In genomic region chr2:235826791-235827190, GRCh38 we compare ENCODE assay signal across 15 cellular contexts.
DNase-seq lines count a peak whose midpoint lies in the region; ATAC-seq and TF ChIP-seq lines count a peak whose summit lies in the region.
"Had no signal": no experiment of that assay in that cellular context is flagged by ENCODE, and none has a peak within 500 bp of the region (broad histone marks: within the 10 kb centered on the region; RNA-seq: fewer than 3 reads in every experiment).

No MANE protein-coding gene starts in this region.

- ATAC-seq in PC-3 (no peak), WTC11 (no peak), GM18517 (IDR thresholded peaks at IDR 0.05; ENCODE audit: unreplicated experiment) (no peak)
- ATAC-seq in stimulated activated naive B cell treated with anti-CD40 and anti-IgM and Interleukin-4, amounts not matched to agents 10 μg/mL and 1 μg/mL and 100 μg/mL, for 72 hours (replicated peaks): no peak

- H3F3A ChIP-seq in PC-3 (ENCODE audit: low read length, unreplicated experiment): no peaks in the 10 kb centered on the region

- H3K4me2 ChIP-seq in PC-3 (ENCODE audit: low read length): no peak overlapping the region
- H3K4me2 ChIP-seq: BLaER1, GM23338 had no signal

- DNase-seq in PC-3: no peak
- DNase-seq in WTC11 (ENCODE audit: low spot score): no peak
- no peak for DNase-seq in nephron progenitor cell
- DNase-seq in type B pancreatic cell (ENCODE audit: extremely low spot score, unreplicated experiment): no peak
- no peak for DNase-seq in stimulated activated naive B cell treated with anti-CD40 and anti-IgM and Interleukin-4, amounts not matched to agents 10 μg/mL and 1 μg/mL and 100 μg/mL, for 72 hours
- no peak for DNase-seq in NCI-H526 treated with DMSO at 0.1 percent for 48 hours (lab: John Stamatoyannopoulos, UW)
- DNase-seq: AML-193; CD4-positive, CD25-positive, alpha-beta regulatory T cell; DMS53; GF-D8; H7 had no signal

- no peak overlapping the region for H2AFZ ChIP-seq in PC-3 (ENCODE audit: low read length)
- H2AFZ ChIP-seq: GM23338 had no signal

- H3K9me2 ChIP-seq in PC-3 (replicated peaks; ENCODE audit: low read length): no peaks in the 10 kb centered on the region

- H3K27ac Mint-ChIP-seq in WTC11 (peak overlapping the region; percentile 66; the same call in 1 of the 2 replicates), nephron progenitor cell (peak overlapping the region; percentile 3), type B pancreatic cell (peak overlapping the region; percentile 86)
- no peak overlapping the region for H3K27ac Mint-ChIP-seq in stimulated activated naive B cell treated with anti-CD40 and anti-IgM and Interleukin-4, amounts not matched to agents 10 μg/mL and 1 μg/mL and 100 μg/mL, for 72 hours
- H3K27ac Mint-ChIP-seq: CD4-positive, CD25-positive, alpha-beta regulatory T cell; IgD-negative memory B cell had no signal

- H3K9me3 ChIP-seq in PC-3 (ENCODE audit: low read length): no peaks in the 10 kb centered on the region
- H3K9me3 ChIP-seq: BLaER1 had no signal

- no peak for TF ChIP-seq CTCF in PC-3 (conservative IDR thresholded peaks at IDR 0.05; ENCODE audit: low read depth, low read length)
- TF ChIP-seq CTCF in WTC11 (IDR thresholded peaks at IDR 0.05): no peak
- TF ChIP-seq CTCF in nephron progenitor cell (IDR thresholded peaks at IDR 0.05): no peak
- no peak for TF ChIP-seq CTCF in type B pancreatic cell (conservative IDR thresholded peaks at IDR 0.05)

- CTCF ChIA-PET in PC-3 (lab: Charles Lee) (no interaction called here), WTC11 (lab: Charles Lee) (interaction anchor here (1.0 to 1.2 kb wide), 2 partner anchors 10 to 47 kb away, joined by 3 to 4 read pairs; no protein-coding TSS in a partner anchor)

- H3K4me1 Mint-ChIP-seq in WTC11 (peaks cover 7% of the 10 kb centered on the region), nephron progenitor cell (peaks cover 19% of the 10 kb centered on the region), type B pancreatic cell (ENCODE audit: unreplicated experiment) (peaks cover 8% of the 10 kb centered on the region)
- no peaks in the 10 kb centered on the region for H3K4me1 Mint-ChIP-seq in stimulated activated naive B cell treated with anti-CD40 and anti-IgM and Interleukin-4, amounts not matched to agents 10 μg/mL and 1 μg/mL and 100 μg/mL, for 72 hours
- H3K4me1 Mint-ChIP-seq: CD4-positive, CD25-positive, alpha-beta regulatory T cell; IgD-negative memory B cell had no signal

- POLR2A ChIA-PET in PC-3 (lab: Charles Lee; ENCODE audit: unreplicated experiment) (no interaction called here), WTC11 (lab: Charles Lee) (no interaction called here)

- H3K36me3 Mint-ChIP-seq in WTC11 (peaks cover 12% of the 10 kb centered on the region), nephron progenitor cell (ENCODE audit: low read depth) (peaks cover 34% of the 10 kb centered on the region), type B pancreatic cell (peaks cover 22% of the 10 kb centered on the region)
- H3K36me3 Mint-ChIP-seq in stimulated activated naive B cell treated with anti-CD40 and anti-IgM and Interleukin-4, amounts not matched to agents 10 μg/mL and 1 μg/mL and 100 μg/mL, for 72 hours: peaks cover 0 to 3% of the 10 kb centered on the region in 2 donors
- H3K36me3 Mint-ChIP-seq: CD4-positive, CD25-positive, alpha-beta regulatory T cell; IgD-negative memory B cell had no signal

- H3K79me2 ChIP-seq in PC-3 (ENCODE audit: low read length): no peaks in the 10 kb centered on the region

- H3K9ac ChIP-seq in PC-3 (ENCODE audit: low read length): 0 out of 2 replicates have a peak overlapping the region, but pooled peaks have one; percentile 13
- H3K9ac ChIP-seq: BLaER1 had no signal

- H3K27ac ChIP-seq in PC-3 (ENCODE audit: low read length): peak overlapping the region; percentile 63
- H3K27ac ChIP-seq: BLaER1 had no signal

- intact Hi-C loops in PC-3 (cut with micrococcal nuclease): no loop called here

- no peaks in the 10 kb centered on the region for H3K27me3 Mint-ChIP-seq in WTC11 (ENCODE audit: low read depth)
- H3K27me3 Mint-ChIP-seq in nephron progenitor cell (ENCODE audit: low read depth, poor library complexity): no peaks in the 10 kb centered on the region
- H3K27me3 Mint-ChIP-seq in type B pancreatic cell: no peaks in the 10 kb centered on the region
- H3K27me3 Mint-ChIP-seq in stimulated activated naive B cell treated with anti-CD40 and anti-IgM and Interleukin-4, amounts not matched to agents 10 μg/mL and 1 μg/mL and 100 μg/mL, for 72 hours: no peaks in the 10 kb centered on the region
- H3K27me3 Mint-ChIP-seq: CD4-positive, CD25-positive, alpha-beta regulatory T cell; IgD-negative memory B cell had no signal

- no peaks in the 10 kb centered on the region for H3K27me3 ChIP-seq in PC-3 (ENCODE audit: low read length)
- H3K27me3 ChIP-seq: BLaER1 had no signal

- no peaks in the 10 kb centered on the region for H4K20me1 ChIP-seq in PC-3 (ENCODE audit: low read length)

- BruUV-seq in PC-3 (replicated peaks; lab: Mats Ljungman, UMichigan): no TSS peak

- no peak overlapping the region for H3K4me3 ChIP-seq in PC-3 (ENCODE audit: low read length)
- H3K4me3 ChIP-seq: BLaER1, GM23338 had no signal

- peaks cover 5% of the 10 kb centered on the region; the same call in 1 of the 2 replicates for H3K36me3 ChIP-seq in PC-3 (ENCODE audit: low read depth, low read length)

- H3K4me3 Mint-ChIP-seq in WTC11: no peak overlapping the region
- no peak overlapping the region for H3K4me3 Mint-ChIP-seq in nephron progenitor cell
- no peak overlapping the region for H3K4me3 Mint-ChIP-seq in type B pancreatic cell
- no peak overlapping the region for H3K4me3 Mint-ChIP-seq in stimulated activated naive B cell treated with anti-CD40 and anti-IgM and Interleukin-4, amounts not matched to agents 10 μg/mL and 1 μg/mL and 100 μg/mL, for 72 hours
- H3K4me3 Mint-ChIP-seq: CD4-positive, CD25-positive, alpha-beta regulatory T cell; GM23338; IgD-negative memory B cell had no signal

- H3K9me3 Mint-ChIP-seq in WTC11: peaks cover 5% of the 10 kb centered on the region
- H3K9me3 Mint-ChIP-seq in nephron progenitor cell: no peaks in the 10 kb centered on the region
- H3K9me3 Mint-ChIP-seq in type B pancreatic cell: no peaks in the 10 kb centered on the region
- peaks cover 6% of the 10 kb centered on the region in 2 donors for H3K9me3 Mint-ChIP-seq in stimulated activated naive B cell treated with anti-CD40 and anti-IgM and Interleukin-4, amounts not matched to agents 10 μg/mL and 1 μg/mL and 100 μg/mL, for 72 hours
- H3K9me3 Mint-ChIP-seq: GM23338 had no signal

- H3K4me1 ChIP-seq in PC-3 (ENCODE audit: insufficient read depth, low read length): peaks cover 13% of the 10 kb centered on the region
- H3K4me1 ChIP-seq: BLaER1 had no signal

TF ChIP-seq in WTC11, 78 proteins besides CTCF, POLR2A, EP300 and RAD21:
- TF ChIP-seq SP1 (CRISPR knock-in tag; conservative IDR thresholded peaks at IDR 0.05) (no peak), ZNF232 (CRISPR knock-in tag; IDR thresholded peaks at IDR 0.05) (no peak), ETV6 (CRISPR knock-in tag; IDR thresholded peaks at IDR 0.05) (no peak), ZNF138 (CRISPR knock-in tag; conservative IDR thresholded peaks at IDR 0.05) (no peak), PRDM15 (CRISPR knock-in tag; IDR thresholded peaks at IDR 0.05) (no peak)
